Comparison of ENCODE assay signal across 1 cellular context in the genomic region with DNA sequence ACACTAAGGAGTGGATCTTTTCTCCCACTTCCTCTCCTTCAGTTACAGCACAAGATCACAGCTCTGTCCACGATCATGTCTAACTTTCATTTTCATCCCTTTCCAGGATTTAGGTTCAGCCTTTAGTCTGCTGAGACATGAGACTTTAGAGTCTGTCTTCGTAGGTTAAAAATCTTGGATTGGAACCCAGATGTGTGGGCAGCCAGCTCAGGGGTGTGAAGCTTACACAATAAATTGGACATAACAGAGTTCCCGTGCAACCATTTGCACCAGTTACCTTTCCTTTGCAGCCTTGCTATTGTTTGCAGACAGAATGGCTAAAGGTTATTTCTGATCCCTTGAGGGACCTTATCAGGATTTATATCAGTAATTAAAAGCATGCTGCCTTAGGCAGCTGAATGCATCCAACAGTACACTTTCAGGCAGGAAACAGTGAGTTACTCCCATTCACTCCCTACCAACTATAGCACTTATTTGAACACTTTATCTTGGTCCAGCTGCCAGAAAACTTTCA.
TF ChIP-seq lines count a peak whose summit lies in the region.

No MANE protein-coding gene starts in this region.

TF ChIP-seq in SK-N-SH treated with all-trans-retinoic acid at 6 μM for 48 hours, 23 proteins besides CTCF, POLR2A, EP300 and RAD21 (continued from another document):
- TF ChIP-seq, protein P1, sequence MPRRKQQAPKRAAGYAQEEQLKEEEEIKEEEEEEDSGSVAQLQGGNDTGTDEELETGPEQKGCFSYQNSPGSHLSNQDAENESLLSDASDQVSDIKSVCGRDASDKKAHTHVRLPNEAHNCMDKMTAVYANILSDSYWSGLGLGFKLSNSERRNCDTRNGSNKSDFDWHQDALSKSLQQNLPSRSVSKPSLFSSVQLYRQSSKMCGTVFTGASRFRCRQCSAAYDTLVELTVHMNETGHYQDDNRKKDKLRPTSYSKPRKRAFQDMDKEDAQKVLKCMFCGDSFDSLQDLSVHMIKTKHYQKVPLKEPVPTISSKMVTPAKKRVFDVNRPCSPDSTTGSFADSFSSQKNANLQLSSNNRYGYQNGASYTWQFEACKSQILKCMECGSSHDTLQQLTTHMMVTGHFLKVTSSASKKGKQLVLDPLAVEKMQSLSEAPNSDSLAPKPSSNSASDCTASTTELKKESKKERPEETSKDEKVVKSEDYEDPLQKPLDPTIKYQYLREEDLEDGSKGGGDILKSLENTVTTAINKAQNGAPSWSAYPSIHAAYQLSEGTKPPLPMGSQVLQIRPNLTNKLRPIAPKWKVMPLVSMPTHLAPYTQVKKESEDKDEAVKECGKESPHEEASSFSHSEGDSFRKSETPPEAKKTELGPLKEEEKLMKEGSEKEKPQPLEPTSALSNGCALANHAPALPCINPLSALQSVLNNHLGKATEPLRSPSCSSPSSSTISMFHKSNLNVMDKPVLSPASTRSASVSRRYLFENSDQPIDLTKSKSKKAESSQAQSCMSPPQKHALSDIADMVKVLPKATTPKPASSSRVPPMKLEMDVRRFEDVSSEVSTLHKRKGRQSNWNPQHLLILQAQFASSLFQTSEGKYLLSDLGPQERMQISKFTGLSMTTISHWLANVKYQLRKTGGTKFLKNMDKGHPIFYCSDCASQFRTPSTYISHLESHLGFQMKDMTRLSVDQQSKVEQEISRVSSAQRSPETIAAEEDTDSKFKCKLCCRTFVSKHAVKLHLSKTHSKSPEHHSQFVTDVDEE (CRISPR knock-in tag; IDR thresholded peaks at IDR 0.05), result no peak
- TF ChIP-seq ESRRG (CRISPR knock-in tag; IDR thresholded peaks at IDR 0.05) (no peak), TOX (CRISPR knock-in tag; IDR thresholded peaks at IDR 0.05; ENCODE audit: borderline replicate concordance) (no peak)
